19 cellular contexts compared by ENCODE assay signal in the genomic region with DNA sequence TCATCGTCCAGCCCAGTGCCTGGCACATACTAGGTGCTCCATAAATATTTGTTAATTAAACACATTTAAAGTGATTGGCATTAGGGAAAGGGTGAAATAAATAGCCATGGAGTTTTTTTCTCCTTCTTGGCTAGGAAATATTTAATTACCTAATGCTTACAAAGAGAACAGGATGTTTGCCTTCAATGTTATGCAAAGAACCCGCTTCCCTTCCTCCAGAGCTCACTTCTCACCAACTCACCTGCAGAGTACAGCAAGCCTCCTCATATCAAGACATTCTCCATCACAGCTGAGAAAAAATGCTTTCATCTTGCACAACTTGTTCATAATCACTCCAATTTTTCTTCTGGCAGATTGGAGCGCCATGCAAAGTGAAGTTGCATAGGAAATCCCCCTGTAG.
"Had no signal": no experiment of that assay in that cellular context is flagged by ENCODE, and none has a peak within 500 bp of the region (broad histone marks: within the 10 kb centered on the region; RNA-seq: fewer than 3 reads in every experiment).

No MANE protein-coding gene starts in this region.

- H3K27ac Mint-ChIP-seq: activated naive CD8-positive, alpha-beta T cell treated with anti-CD3 and anti-CD28 coated beads, Interleukin-2, amount 10 ng/mL, durations not matched to agents 7 days and 5 days; endodermal cell; immature natural killer cell; naive B cell; stimulated activated naive CD8-positive, alpha-beta T cell treated with anti-CD3 and anti-CD28 coated beads, Interleukin-15, amount 100 ng/mL, for 72 hours; T-helper 2 cell treated with Interferon-gamma antibody and Interleukin-4, amounts not matched to agents 5 μg/mL and 100 μg/mL, for 36 hours had no signal

- H3K4me1 Mint-ChIP-seq: activated naive CD8-positive, alpha-beta T cell treated with anti-CD3 and anti-CD28 coated beads, Interleukin-2, amount 10 ng/mL, durations not matched to agents 7 days and 5 days; immature natural killer cell; naive B cell; stimulated activated naive CD8-positive, alpha-beta T cell treated with anti-CD3 and anti-CD28 coated beads, Interleukin-15, amount 100 ng/mL, for 72 hours had no signal

- ATAC-seq: left cardiac atrium; stimulated activated naive CD8-positive, alpha-beta T cell treated with anti-CD3 and anti-CD28 coated beads, Interleukin-15, amount 100 ng/mL, for 72 hours had no signal

- H3K9me3 Mint-ChIP-seq: activated naive CD8-positive, alpha-beta T cell treated with anti-CD3 and anti-CD28 coated beads, Interleukin-2, amount 10 ng/mL, durations not matched to agents 7 days and 5 days; endodermal cell; naive B cell; stimulated activated naive CD8-positive, alpha-beta T cell treated with anti-CD3 and anti-CD28 coated beads, Interleukin-15, amount 100 ng/mL, for 72 hours; T-helper 2 cell treated with Interferon-gamma antibody and Interleukin-4, amounts not matched to agents 5 μg/mL and 100 μg/mL, for 36 hours had no signal

- H3K27me3 Mint-ChIP-seq: activated naive CD8-positive, alpha-beta T cell treated with anti-CD3 and anti-CD28 coated beads, Interleukin-2, amount 10 ng/mL, durations not matched to agents 7 days and 5 days; stimulated activated naive CD8-positive, alpha-beta T cell treated with anti-CD3 and anti-CD28 coated beads, Interleukin-15, amount 100 ng/mL, for 72 hours had no signal

- H3K4me3 Mint-ChIP-seq: activated naive CD8-positive, alpha-beta T cell treated with anti-CD3 and anti-CD28 coated beads, Interleukin-2, amount 10 ng/mL, durations not matched to agents 7 days and 5 days; endodermal cell; immature natural killer cell; naive B cell; stimulated activated naive CD8-positive, alpha-beta T cell treated with anti-CD3 and anti-CD28 coated beads, Interleukin-15, amount 100 ng/mL, for 72 hours; T-helper 2 cell treated with Interferon-gamma antibody and Interleukin-4, amounts not matched to agents 5 μg/mL and 100 μg/mL, for 36 hours had no signal

- H3K36me3 Mint-ChIP-seq: activated naive CD8-positive, alpha-beta T cell treated with anti-CD3 and anti-CD28 coated beads, Interleukin-2, amount 10 ng/mL, durations not matched to agents 7 days and 5 days; immature natural killer cell; naive B cell had no signal

- H3K36me3 ChIP-seq: neutrophil, tibial artery had no signal

- H3K4me1 ChIP-seq: tibial artery had no signal

- H3K27ac ChIP-seq: neutrophil, tibial artery had no signal

- H3K4me3 ChIP-seq: lung, tibial artery had no signal

- H3K27me3 ChIP-seq: neutrophil, tibial artery had no signal

- DNase-seq: activated CD4-positive, alpha-beta T cell treated with anti-CD3 and anti-CD28 coated beads, Interleukin-2, amount 50 U/mL, for 48 hours; activated CD4-positive, CD25-positive, alpha-beta regulatory T cell treated with anti-CD3 and anti-CD28 coated beads, Interleukin-2, amount 50 U/mL, for 72 hours; activated naive CD8-positive, alpha-beta T cell treated with anti-CD3 and anti-CD28 coated beads, Interleukin-2, amount 10 ng/mL, durations not matched to agents 7 days and 5 days; dermis blood vessel endothelial cell; endodermal cell; erythroblast; hippocampal formation; immature natural killer cell; left cardiac atrium; midbrain; naive B cell; posterior cingulate gyrus; stimulated activated CD4-positive, alpha-beta T cell treated with anti-CD3 and anti-CD28 coated beads, Interleukin-15, amount 100 ng/mL, for 24 hours; stimulated activated CD4-positive, alpha-beta T cell treated with anti-CD3 and anti-CD28 coated beads, Interleukin-4, amount 100 ng/mL, for 24 hours; stimulated activated naive CD8-positive, alpha-beta T cell treated with anti-CD3 and anti-CD28 coated beads, Interleukin-15, amount 100 ng/mL, for 72 hours; tibial artery had no signal

- H3K9me3 ChIP-seq: neutrophil, tibial artery had no signal
